In the genomic region with DNA sequence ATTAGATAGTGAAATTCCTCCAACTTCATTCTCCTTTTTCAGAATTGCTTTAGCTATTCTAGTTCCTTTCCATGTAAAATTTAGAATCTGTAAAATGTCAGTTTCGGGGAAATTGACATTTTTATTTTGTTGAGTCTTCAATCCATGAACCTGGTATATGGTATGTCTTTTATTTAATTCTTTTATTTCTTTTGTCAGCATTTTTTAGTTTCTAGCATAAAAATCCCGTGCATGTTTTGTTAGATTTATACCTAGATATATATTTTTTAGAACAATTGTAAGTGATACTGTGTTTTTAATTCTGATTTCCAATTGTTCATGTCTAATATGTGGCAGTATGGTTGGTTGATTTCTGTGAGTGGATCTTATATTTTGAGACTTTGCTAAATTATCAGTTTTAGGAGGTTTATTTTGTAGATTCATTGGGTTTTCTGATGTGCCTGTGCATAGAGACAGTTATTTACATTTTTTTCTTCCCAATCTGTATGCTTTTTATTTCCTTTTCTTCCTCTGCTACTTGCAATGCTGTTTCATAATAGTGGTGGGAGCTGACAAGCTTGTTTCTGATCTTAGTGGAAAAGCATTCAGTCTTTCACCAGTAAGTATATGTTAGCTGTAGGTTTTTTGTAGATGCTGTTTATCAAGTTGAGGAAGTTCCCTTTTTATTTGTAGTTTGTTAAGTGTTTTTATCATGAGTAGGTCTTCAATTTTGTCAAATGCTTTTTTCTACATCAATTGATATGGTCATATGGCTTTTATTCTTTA, we compare ENCODE assay signal across 13 cellular contexts. TPM values are rescaled to one million over a fixed set of nuclear protein-coding genes. Genes with fewer than 3 reads are reported as not detected.
DNase-seq lines count a peak whose midpoint lies in the region; ATAC-seq and TF ChIP-seq lines count a peak whose summit lies in the region.
"Had no signal": no experiment of that assay in that cellular context is flagged by ENCODE, and none has a peak within 500 bp of the region (broad histone marks: within the 10 kb centered on the region; RNA-seq: fewer than 3 reads in every experiment).

No MANE protein-coding gene starts in this region.

- H3K27ac Mint-ChIP-seq in natural killer cell, result peak overlapping the region; percentile 1 to 6

- H3K36me3 Mint-ChIP-seq in natural killer cell, result no peaks in the 10 kb centered on the region

- no peak for TF ChIP-seq POLR2A in NB4 (IDR thresholded peaks at IDR 0.05; ENCODE audit: extremely low read depth, insufficient read length)

- H3K27me3 ChIP-seq in DND-41 (ENCODE audit: insufficient read depth, low read length, poor library complexity), result no peaks in the 10 kb centered on the region
- H3K27me3 ChIP-seq in WERI-Rb-1 (ENCODE audit: insufficient read depth, low read depth, severe bottlenecking), result no peaks in the 10 kb centered on the region

- H3K4me3 ChIP-seq in DND-41 (ENCODE audit: low read depth in 1 of 2, low read length in 2 of 2) (no peak overlapping the region), NB4 (ENCODE audit: low read depth, low read length) (no peak overlapping the region), WERI-Rb-1 (ENCODE audit: low read depth, low read length) (no peak overlapping the region)

- H3K4me2 ChIP-seq in DND-41 (ENCODE audit: insufficient read depth, low read length), result 0 out of 2 replicates have a peak overlapping the region, but pooled peaks have one; percentile 6

- peaks cover 52% of the 10 kb centered on the region for H3K4me1 ChIP-seq in DND-41 (ENCODE audit: insufficient read depth, low read length)

- H4K20me1 ChIP-seq in DND-41 (ENCODE audit: insufficient read depth, low read length), result peaks cover 91% of the 10 kb centered on the region

- no peaks in the 10 kb centered on the region for H3K27me3 Mint-ChIP-seq in natural killer cell (ENCODE audit: low read depth in 2 of 2)

- no peak overlapping the region for H3K9ac ChIP-seq in DND-41 (ENCODE audit: low read depth, low read length)

- H3K9me3 ChIP-seq in DND-41 (ENCODE audit: insufficient read depth, low read length, severe bottlenecking) (no peaks in the 10 kb centered on the region), WERI-Rb-1 (ENCODE audit: severe bottlenecking) (no peaks in the 10 kb centered on the region)

- TF ChIP-seq CTCF in DND-41 (IDR thresholded peaks at IDR 0.05; ENCODE audit: borderline replicate concordance, extremely low read depth, low read length, poor library complexity, severe bottlenecking) (no peak), NB4 (IDR thresholded peaks at IDR 0.05; ENCODE audit: low read depth, low read length) (no peak), natural killer cell (IDR thresholded peaks at IDR 0.05) (no peak), WERI-Rb-1 (IDR thresholded peaks at IDR 0.05; ENCODE audit: low read depth, low read length) (no peak)

- H3K79me2 ChIP-seq in DND-41 (ENCODE audit: insufficient read depth, low read length), result peaks cover 100% of the 10 kb centered on the region

- no peak overlapping the region for H3K27ac ChIP-seq in DND-41 (ENCODE audit: low read length)
- no peak overlapping the region for H3K27ac ChIP-seq in WERI-Rb-1

- H3K36me3 ChIP-seq in DND-41 (ENCODE audit: insufficient read depth, low read length), result no peaks in the 10 kb centered on the region
- H3K36me3 ChIP-seq in WERI-Rb-1, result no peaks in the 10 kb centered on the region

- peaks cover 73 to 75% of the 10 kb centered on the region in 2 donors for H3K4me1 Mint-ChIP-seq in natural killer cell

- no peaks in the 10 kb centered on the region for H3K9me3 Mint-ChIP-seq in natural killer cell

- no peak for ATAC-seq in DND-41 (ENCODE audit: insufficient read depth, low read depth)
- no peak for ATAC-seq in natural killer cell
- no peak for ATAC-seq in HG02642 (IDR thresholded peaks at IDR 0.05; ENCODE audit: poor library complexity, unreplicated experiment)
- ATAC-seq in GM18520 (IDR thresholded peaks at IDR 0.05; ENCODE audit: unreplicated experiment), result no peak
- ATAC-seq: left colon had no signal

- intact Hi-C loops in natural killer cell (cut with micrococcal nuclease), result no loop called here

- DNase-seq in DND-41 (no peak), NB4 (ENCODE audit: low read depth) (peak; percentile 50), amniotic epithelial cell (ENCODE audit: low read depth) (peak; percentile 68), natural killer cell (no peak), WERI-Rb-1 (no peak)
- DNase-seq: cerebellar nuclear complex, DMS79, left colon, NCI-H1092, NCI-H526 treated with DMSO at 0.1 percent for 48 hours, Right ventricle myocardium superior had no signal

- no peak overlapping the region for H2AFZ ChIP-seq in DND-41 (ENCODE audit: low read depth, low read length)

- peak overlapping the region; percentile 26 for H3K4me3 Mint-ChIP-seq in natural killer cell

RNA-seq across cellular contexts. Expression of a gene that starts 13.7 kb away (rescaled TPM):
- total RNA-seq in natural killer cell, result 10 to 100 TPM; 65.7 to 74.9 (median 68.9) TPM

Comparison
In these comparisons a context has a peak if more than half of its experiments do, and no peak if none do; other contexts are left out.
1. DNase-seq: peak in NB4 (single experiment) and amniotic epithelial cell (single experiment); none in DND-41 (single experiment), natural killer cell (single experiment) and WERI-Rb-1 (single experiment).